ENCODE assay signal across 15 cellular contexts in the genomic region with DNA sequence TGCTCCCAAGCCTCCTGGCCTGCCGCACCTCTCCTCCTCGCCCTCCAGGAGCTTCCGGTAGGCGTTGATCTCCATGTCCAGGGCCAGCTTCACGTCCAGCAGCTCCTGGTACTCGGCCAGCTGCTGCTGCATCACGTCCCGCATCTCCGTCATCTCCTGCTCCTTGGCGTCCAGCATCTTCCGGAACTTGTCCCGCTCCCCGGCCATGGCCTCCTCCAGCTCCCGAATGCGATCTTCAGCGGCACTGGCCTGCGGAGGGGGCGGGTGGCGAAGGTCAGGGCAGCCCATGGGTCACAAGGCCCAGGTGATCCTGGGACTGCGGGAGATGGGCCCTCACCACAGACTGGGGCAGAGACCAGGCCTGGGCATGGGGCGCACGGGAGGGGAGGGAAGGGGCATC. TPM values are rescaled to one million over a fixed set of nuclear protein-coding genes. Genes with fewer than 3 reads are reported as not detected.
A peak's percentile ranks its signal among the peaks of the same experiment; 100 is the strongest.
DNase-seq lines count a peak whose midpoint lies in the region; ATAC-seq and TF ChIP-seq lines count a peak whose summit lies in the region.
"Had no signal": no experiment of that assay in that cellular context is flagged by ENCODE, and none has a peak within 500 bp of the region (broad histone marks: within the 10 kb centered on the region; RNA-seq: fewer than 3 reads in every experiment).

No MANE protein-coding gene starts in this region.

- H2BK120ac ChIP-seq in neuronal stem cell (ENCODE audit: low read depth, low read length): no peak overlapping the region

- H3K4me3 ChIP-seq in A673 (ENCODE audit: low read depth, low read length, poor library complexity, severe bottlenecking) (no peak overlapping the region), PC-3 (ENCODE audit: low read length) (no peak overlapping the region), neuronal stem cell (ENCODE audit: low read length in 2 of 2) (no peak overlapping the region), sigmoid colon (no peak overlapping the region)
- H3K4me3 ChIP-seq: HAP-1 had no signal

- peak overlapping the region; percentile 43 for H4K8ac ChIP-seq in neuronal stem cell (ENCODE audit: low read depth, low read length)

- DNase-seq in activated CD4-positive, alpha-beta T cell treated with anti-CD3 and anti-CD28 coated beads, Interleukin-2, amount 10 ng/mL, durations not matched to agents 24 days and 14 days: no peak
- DNase-seq in activated CD4-positive, alpha-beta T cell treated with anti-CD3 and anti-CD28 coated beads, Interleukin-2, amount 50 U/mL, for 48 hours: no peak
- DNase-seq in A673 (ENCODE audit: low spot score): no peak
- no peak for DNase-seq in PC-3
- no peak for DNase-seq in neuronal stem cell (ENCODE audit: low spot score)
- no peak for DNase-seq in NCI-H1436 (lab: John Stamatoyannopoulos, UW)
- DNase-seq in sigmoid colon: no peak
- DNase-seq in activated T-helper 2 cell treated with anti-CD3 and anti-CD28 coated beads, Interferon-gamma antibody, Interleukin-2, Interleukin-4, amounts not matched to agents 10 μg/mL and 5 μg/mL and 100 μg/mL, durations not matched to agents 14 hours and 24 hours and 36 hours (ENCODE audit: low spot score): no peak
- DNase-seq: NCI-H187 treated with DMSO at 0.1 percent for 48 hours, NCI-H226, NCI-H524 treated with DMSO at 0.1 percent for 48 hours, SW 1271 had no signal

- H3K27ac Mint-ChIP-seq in activated CD4-positive, alpha-beta T cell treated with anti-CD3 and anti-CD28 coated beads, Interleukin-2, amount 10 ng/mL, durations not matched to agents 24 days and 14 days: peak overlapping the region; percentile 63
- no peak overlapping the region for H3K27ac Mint-ChIP-seq in activated T-helper 2 cell treated with anti-CD3 and anti-CD28 coated beads, Interferon-gamma antibody, Interleukin-2, Interleukin-4, amounts not matched to agents 10 μg/mL and 5 μg/mL and 100 μg/mL, durations not matched to agents 14 hours and 24 hours and 36 hours

- no peak overlapping the region for H4K91ac ChIP-seq in neuronal stem cell (ENCODE audit: low read depth, low read length, poor library complexity)

- H2BK5ac ChIP-seq in neuronal stem cell (ENCODE audit: low read length): no peak overlapping the region

- peaks cover 20% of the 10 kb centered on the region for H3K79me1 ChIP-seq in neuronal stem cell (ENCODE audit: low read depth, low read length)

- TF ChIP-seq CTCF in A673 (conservative IDR thresholded peaks at IDR 0.05; ENCODE audit: low read depth, low read length) (no peak), PC-3 (conservative IDR thresholded peaks at IDR 0.05; ENCODE audit: low read depth, low read length) (no peak), sigmoid colon (IDR thresholded peaks at IDR 0.05) (no peak)

- H3K4me1 Mint-ChIP-seq in activated CD4-positive, alpha-beta T cell treated with anti-CD3 and anti-CD28 coated beads, Interleukin-2, amount 10 ng/mL, durations not matched to agents 24 days and 14 days: no peaks in the 10 kb centered on the region
- H3K4me1 Mint-ChIP-seq in activated T-helper 2 cell treated with anti-CD3 and anti-CD28 coated beads, Interferon-gamma antibody, Interleukin-2, Interleukin-4, amounts not matched to agents 10 μg/mL and 5 μg/mL and 100 μg/mL, durations not matched to agents 14 hours and 24 hours and 36 hours (ENCODE audit: low read depth): no peaks in the 10 kb centered on the region
- H3K4me1 Mint-ChIP-seq: CD14-positive monocyte had no signal

- H3K9me3 ChIP-seq in A673 (ENCODE audit: low read depth, low read length, poor library complexity, severe bottlenecking) (no peaks in the 10 kb centered on the region), PC-3 (ENCODE audit: low read length) (no peaks in the 10 kb centered on the region), neuronal stem cell (replicated peaks in 1 of 2; ENCODE audit: control insufficient read depth in 2 of 2, insufficient read depth in 1 of 2, low read depth in 1 of 2, low read length in 2 of 2) (no peaks in the 10 kb centered on the region), sigmoid colon (no peaks in the 10 kb centered on the region)
- H3K9me3 ChIP-seq: HAP-1 had no signal

- H3K14ac ChIP-seq in neuronal stem cell (ENCODE audit: low read length): no peak overlapping the region

- no peak overlapping the region for H3K4ac ChIP-seq in neuronal stem cell (ENCODE audit: low read length)

- intact Hi-C loops in activated CD4-positive, alpha-beta T cell treated with anti-CD3 and anti-CD28 coated beads, Interleukin-2, amount 10 ng/mL, durations not matched to agents 24 days and 14 days (cut with micrococcal nuclease): no loop called here
- intact Hi-C loops in A673 (cut with micrococcal nuclease; ENCODE audit: unreplicated experiment) (no loop called here), PC-3 (cut with micrococcal nuclease) (no loop called here), sigmoid colon (cut with DNase I) (no loop called here)
- intact Hi-C loops in activated T-helper 2 cell treated with anti-CD3 and anti-CD28 coated beads, Interferon-gamma antibody, Interleukin-2, Interleukin-4, amounts not matched to agents 10 μg/mL and 5 μg/mL and 100 μg/mL, durations not matched to agents 14 hours and 24 hours and 36 hours (cut with micrococcal nuclease): no loop called here

- no peak for TF ChIP-seq POLR2A in sigmoid colon (IDR thresholded peaks at IDR 0.05)

- no peak overlapping the region for H2AK5ac ChIP-seq in neuronal stem cell (ENCODE audit: low read depth, low read length)

- H3K9ac ChIP-seq in PC-3 (ENCODE audit: low read length) (no peak overlapping the region), neuronal stem cell (ENCODE audit: low read depth, low read length, poor library complexity) (no peak overlapping the region)

- BruUV-seq in A673 (replicated peaks; lab: Mats Ljungman, UMichigan) (TSS peak; percentile 34), PC-3 (replicated peaks; lab: Mats Ljungman, UMichigan) (TSS peak; percentile 19)

- H3K4me2 ChIP-seq in PC-3 (ENCODE audit: low read length) (no peak overlapping the region), neuronal stem cell (ENCODE audit: insufficient read depth, low read length, poor library complexity, severe bottlenecking) (no peak overlapping the region)

- peak overlapping the region; percentile 65 for H3K23ac ChIP-seq in neuronal stem cell (ENCODE audit: low read depth, low read length, poor library complexity)

- H3K18ac ChIP-seq in neuronal stem cell (ENCODE audit: low read length): no peak overlapping the region

- H4K20me1 ChIP-seq in PC-3 (ENCODE audit: low read length): no peaks in the 10 kb centered on the region

- POLR2A ChIA-PET in A673 (lab: Charles Lee; ENCODE audit: low non-redundant PET): no interaction called here
- POLR2A ChIA-PET in PC-3 (lab: Charles Lee; ENCODE audit: unreplicated experiment): no interaction called here

- no peaks in the 10 kb centered on the region for H3K9me3 Mint-ChIP-seq in activated CD4-positive, alpha-beta T cell treated with anti-CD3 and anti-CD28 coated beads, Interleukin-2, amount 10 ng/mL, durations not matched to agents 24 days and 14 days
- H3K9me3 Mint-ChIP-seq in activated T-helper 2 cell treated with anti-CD3 and anti-CD28 coated beads, Interferon-gamma antibody, Interleukin-2, Interleukin-4, amounts not matched to agents 10 μg/mL and 5 μg/mL and 100 μg/mL, durations not matched to agents 14 hours and 24 hours and 36 hours: no peaks in the 10 kb centered on the region
- H3K9me3 Mint-ChIP-seq: CD14-positive monocyte had no signal

- no peak overlapping the region for H3K4me3 Mint-ChIP-seq in activated CD4-positive, alpha-beta T cell treated with anti-CD3 and anti-CD28 coated beads, Interleukin-2, amount 10 ng/mL, durations not matched to agents 24 days and 14 days
- no peak overlapping the region for H3K4me3 Mint-ChIP-seq in activated T-helper 2 cell treated with anti-CD3 and anti-CD28 coated beads, Interferon-gamma antibody, Interleukin-2, Interleukin-4, amounts not matched to agents 10 μg/mL and 5 μg/mL and 100 μg/mL, durations not matched to agents 14 hours and 24 hours and 36 hours (ENCODE audit: low read depth)
- H3K4me3 Mint-ChIP-seq: CD14-positive monocyte had no signal

- H2AFZ ChIP-seq in PC-3 (ENCODE audit: low read length): no peak overlapping the region
- H2AFZ ChIP-seq in neuronal stem cell (ENCODE audit: low read length): no peak overlapping the region

- H3K27me3 ChIP-seq in A673 (replicated peaks; ENCODE audit: insufficient read depth, low read depth, low read length, poor library complexity): no peaks in the 10 kb centered on the region
- no peaks in the 10 kb centered on the region for H3K27me3 ChIP-seq in PC-3 (ENCODE audit: low read length)
- H3K27me3 ChIP-seq in neuronal stem cell (ENCODE audit: control insufficient read depth in 3 of 3, insufficient read depth in 3 of 3, low read depth in 1 of 3, low read length in 3 of 3): no peaks in the 10 kb centered on the region
- H3K27me3 ChIP-seq in sigmoid colon: no peaks in the 10 kb centered on the region

- H3K27me3 Mint-ChIP-seq in activated CD4-positive, alpha-beta T cell treated with anti-CD3 and anti-CD28 coated beads, Interleukin-2, amount 10 ng/mL, durations not matched to agents 24 days and 14 days: no peaks in the 10 kb centered on the region
- H3K27me3 Mint-ChIP-seq in activated T-helper 2 cell treated with anti-CD3 and anti-CD28 coated beads, Interferon-gamma antibody, Interleukin-2, Interleukin-4, amounts not matched to agents 10 μg/mL and 5 μg/mL and 100 μg/mL, durations not matched to agents 14 hours and 24 hours and 36 hours (ENCODE audit: low read depth): no peaks in the 10 kb centered on the region

- ATAC-seq in PC-3: no peak

- H2BK15ac ChIP-seq in neuronal stem cell (ENCODE audit: low read length): no peak overlapping the region

- no peak for TF ChIP-seq EP300 in sigmoid colon (IDR thresholded peaks at IDR 0.05)

- H2BK12ac ChIP-seq in neuronal stem cell (ENCODE audit: low read length): no peak overlapping the region

- H3K9me2 ChIP-seq in PC-3 (replicated peaks; ENCODE audit: low read length): no peaks in the 10 kb centered on the region

- peaks cover 5% of the 10 kb centered on the region for H3K4me1 ChIP-seq in A673 (ENCODE audit: insufficient read depth, low read length, poor library complexity, severe bottlenecking)
- H3K4me1 ChIP-seq in PC-3 (ENCODE audit: insufficient read depth, low read length): no peaks in the 10 kb centered on the region
- no peaks in the 10 kb centered on the region for H3K4me1 ChIP-seq in neuronal stem cell (ENCODE audit: control insufficient read depth in 2 of 2, insufficient read depth in 1 of 2, low read depth in 1 of 2, low read length in 2 of 2)
- H3K4me1 ChIP-seq in sigmoid colon: no peaks in the 10 kb centered on the region
- H3K4me1 ChIP-seq: HAP-1 had no signal

- no peaks in the 10 kb centered on the region for H3F3A ChIP-seq in PC-3 (ENCODE audit: low read length, unreplicated experiment)

- no peak overlapping the region for H3K27ac ChIP-seq in A673 (ENCODE audit: low read depth, low read length, poor library complexity, severe bottlenecking)
- no peak overlapping the region for H3K27ac ChIP-seq in PC-3 (ENCODE audit: low read length)
- H3K27ac ChIP-seq in neuronal stem cell (replicated peaks; ENCODE audit: low read length): no peak overlapping the region
- no peak overlapping the region for H3K27ac ChIP-seq in sigmoid colon
- H3K27ac ChIP-seq: 22Rv1 had no signal

- peaks cover 4% of the 10 kb centered on the region; the same call in 1 of the 2 replicates for H3K79me2 ChIP-seq in PC-3 (ENCODE audit: low read length)

- whole genome bisulfite sequencing in neuronal stem cell (ENCODE audit: extremely low coverage in 2 of 2, insufficient read length in 2 of 2, insufficient replicate concordance in 1 of 2), 2 donors: no CpG with 5 or more reads among the region's 22 CpGs
- 96 to 97% methylated on average over 22 of the region's 22 CpGs for WGBS in sigmoid colon, 2 donors

- H3K36me3 Mint-ChIP-seq in activated CD4-positive, alpha-beta T cell treated with anti-CD3 and anti-CD28 coated beads, Interleukin-2, amount 10 ng/mL, durations not matched to agents 24 days and 14 days (ENCODE audit: low read depth): peaks cover 35% of the 10 kb centered on the region
- peaks cover 44% of the 10 kb centered on the region for H3K36me3 Mint-ChIP-seq in activated T-helper 2 cell treated with anti-CD3 and anti-CD28 coated beads, Interferon-gamma antibody, Interleukin-2, Interleukin-4, amounts not matched to agents 10 μg/mL and 5 μg/mL and 100 μg/mL, durations not matched to agents 14 hours and 24 hours and 36 hours (ENCODE audit: low read depth)

- peaks cover 76% of the 10 kb centered on the region for H3K36me3 ChIP-seq in A673 (ENCODE audit: insufficient read depth, low read length, poor library complexity, severe bottlenecking)
- H3K36me3 ChIP-seq in PC-3 (ENCODE audit: low read depth, low read length): peaks cover 14% of the 10 kb centered on the region; the same call in 1 of the 2 replicates
- peaks cover 62 to 80% of the 10 kb centered on the region in 2 donors for H3K36me3 ChIP-seq in neuronal stem cell (replicated peaks in 1 of 2; ENCODE audit: control insufficient read depth in 2 of 2, insufficient read depth in 2 of 2, low read length in 2 of 2)
- H3K36me3 ChIP-seq in sigmoid colon: peaks cover 0 to 49% (median 27%) of the 10 kb centered on the region in 4 donors

- CTCF ChIA-PET in A673 (lab: Charles Lee): interaction anchor here (0.6 kb wide), 1 partner anchor 108 kb away, joined by 10 read pairs; no protein-coding TSS in a partner anchor
- CTCF ChIA-PET in PC-3 (lab: Charles Lee): no interaction called here

RNA-seq across cellular contexts. Expression of a gene that starts 6.9 kb away (rescaled TPM):
- total RNA-seq in activated CD4-positive, alpha-beta T cell treated with anti-CD3 and anti-CD28 coated beads, Interleukin-2, amount 10 ng/mL, durations not matched to agents 24 days and 14 days: 182 and 190 TPM in 2 replicates
- total RNA-seq in A673 (2021) (206 and 213 TPM in 2 replicates), PC-3 (2014; rRNA removed) (129 and 131 TPM in 2 replicates), sigmoid colon (10 to 100 TPM; 23.6 to 29.3 (median 26.3) TPM)
- polyA plus RNA-seq in neuronal stem cell (2013, experiment 1 of 2): 75.3 TPM
- polyA plus RNA-seq in neuronal stem cell (2013, experiment 2 of 2): 72.7 TPM
- 100 to 1,000 TPM in 2 of 3 donors, 10 to 100 TPM in 1; 92.2 to 135 (median 101) TPM for polyA plus RNA-seq in sigmoid colon
- 139 and 145 TPM in 2 replicates for total RNA-seq in activated T-helper 2 cell treated with anti-CD3 and anti-CD28 coated beads, Interferon-gamma antibody, Interleukin-2, Interleukin-4, amounts not matched to agents 10 μg/mL and 5 μg/mL and 100 μg/mL, durations not matched to agents 14 hours and 24 hours and 36 hours

RNA-seq across cellular contexts. Expression of a gene that starts 22.5 kb away (rescaled TPM):
- 120 TPM in 2 replicates for total RNA-seq in activated CD4-positive, alpha-beta T cell treated with anti-CD3 and anti-CD28 coated beads, Interleukin-2, amount 10 ng/mL, durations not matched to agents 24 days and 14 days
- total RNA-seq in A673 (2021) (241 and 243 TPM in 2 replicates), PC-3 (2014; rRNA removed) (220 and 327 TPM in 2 replicates), sigmoid colon (10 to 100 TPM in 3 of 4 donors, 1 to 10 TPM in 1; 7.4 to 19.7 (median 12.6) TPM)
- polyA plus RNA-seq in neuronal stem cell (2013, experiment 1 of 2): 123 TPM
- polyA plus RNA-seq in neuronal stem cell (2013, experiment 2 of 2): 124 TPM
- polyA plus RNA-seq in sigmoid colon: 10 to 100 TPM; 15.0 to 74.4 (median 20.3) TPM
- 111 and 115 TPM in 2 replicates for total RNA-seq in activated T-helper 2 cell treated with anti-CD3 and anti-CD28 coated beads, Interferon-gamma antibody, Interleukin-2, Interleukin-4, amounts not matched to agents 10 μg/mL and 5 μg/mL and 100 μg/mL, durations not matched to agents 14 hours and 24 hours and 36 hours

RNA-seq across cellular contexts. Expression of a gene that starts 41.7 kb away (rescaled TPM):
- total RNA-seq in activated CD4-positive, alpha-beta T cell treated with anti-CD3 and anti-CD28 coated beads, Interleukin-2, amount 10 ng/mL, durations not matched to agents 24 days and 14 days: 101 and 102 TPM in 2 replicates
- total RNA-seq in A673 (2021) (12.3 and 16.4 TPM in 2 replicates), PC-3 (2014; rRNA removed) (137 and 154 TPM in 2 replicates), sigmoid colon (100 to 1,000 TPM in 2 of 4 donors, 10 to 100 TPM in 2; 82.0 to 708 (median 108) TPM)
- 3.0 TPM for polyA plus RNA-seq in neuronal stem cell (2013, experiment 1 of 2)
- polyA plus RNA-seq in neuronal stem cell (2013, experiment 2 of 2): 2.3 TPM
- 10 to 100 TPM; 25.0 to 56.3 (median 54.7) TPM for polyA plus RNA-seq in sigmoid colon
- 90.7 and 95.2 TPM in 2 replicates for total RNA-seq in activated T-helper 2 cell treated with anti-CD3 and anti-CD28 coated beads, Interferon-gamma antibody, Interleukin-2, Interleukin-4, amounts not matched to agents 10 μg/mL and 5 μg/mL and 100 μg/mL, durations not matched to agents 14 hours and 24 hours and 36 hours
